ENCODE assay signal across 26 cellular contexts in the genomic region with DNA sequence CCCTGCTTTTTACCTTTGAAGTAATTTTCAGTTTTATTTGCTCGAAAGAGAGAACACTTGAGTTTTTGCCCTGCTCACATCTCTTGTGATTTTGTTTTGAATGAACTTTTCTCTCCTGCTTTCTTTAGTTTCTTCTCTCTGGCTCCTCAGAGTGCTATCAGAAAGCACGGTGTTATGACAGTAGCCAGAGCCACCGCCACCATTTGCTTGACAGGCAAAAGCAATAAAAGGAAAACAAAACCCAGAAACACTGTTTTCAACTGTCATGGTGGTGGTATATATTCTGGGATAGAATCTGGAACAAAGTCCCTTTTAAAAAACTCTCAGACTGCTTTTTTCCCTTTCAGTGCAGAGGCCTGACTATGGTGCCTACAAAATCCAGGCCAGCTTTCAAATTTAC. TPM values are rescaled to one million over a fixed set of nuclear protein-coding genes. Genes with fewer than 3 reads are reported as not detected.
"Had no signal": no experiment of that assay in that cellular context is flagged by ENCODE, and none has a peak within 500 bp of the region (broad histone marks: within the 10 kb centered on the region; RNA-seq: fewer than 3 reads in every experiment).

No MANE protein-coding gene starts in this region.

- H3K27ac ChIP-seq: adrenal gland, VCaP had no signal

- H3K4me1 ChIP-seq: adrenal gland had no signal

- H3K4me3 ChIP-seq: adrenal gland, K562 had no signal

- ATAC-seq: activated CD4-positive, alpha-beta T cell treated with anti-CD3 and anti-CD28 coated beads for 36 hours; activated CD8-positive, alpha-beta T cell treated with anti-CD3 and anti-CD28 coated beads, Interleukin-2, amount 10 ng/mL, durations not matched to agents 7 days and 5 days; K562; Right ventricle myocardium inferior had no signal

- H3K9me3 ChIP-seq: adrenal gland, SK-N-SH had no signal

- H3K36me3 ChIP-seq: adrenal gland had no signal

- H3K9ac ChIP-seq: SK-N-SH had no signal

- H3K27me3 ChIP-seq: adrenal gland had no signal

- H3K4me2 ChIP-seq: SK-N-SH had no signal

- DNase-seq: activated CD4-positive, alpha-beta T cell treated with anti-CD3 and anti-CD28 coated beads for 36 hours; activated CD8-positive, alpha-beta memory T cell treated with anti-CD3 and anti-CD28 coated beads, Interleukin-2, amount 50 U/mL, for 48 hours; activated CD8-positive, alpha-beta T cell treated with anti-CD3 and anti-CD28 coated beads, Interleukin-2, amount 10 ng/mL, durations not matched to agents 7 days and 5 days; activated naive CD4-positive, alpha-beta T cell treated with anti-CD3 and anti-CD28 coated beads, Interleukin-2, amount 50 U/mL, for 16 hours; activated naive CD8-positive, alpha-beta T cell treated with anti-CD3 and anti-CD28 coated beads, Interleukin-2, amount 10 ng/mL, durations not matched to agents 7 days and 5 days; activated T-cell treated with anti-CD3 and anti-CD28 coated beads, Interleukin-2, amount 50 U/mL, for 1 hour; adrenal gland; anterior cingulate cortex; central memory CD4-positive, alpha-beta T cell; Karpas-422; NCI-H1048; NCI-H146; NCI-H1930; NCI-H2171; NCI-H2227 treated with DMSO at 0.1 percent for 48 hours; NCI-H446 treated with DMSO at 0.1 percent for 48 hours; NCI-H526; NCI-H82; RPMI8226; SK-N-SH; T-helper 1 cell had no signal

RNA-seq across cellular contexts. Expression of a gene that starts 37.4 kb away (rescaled TPM):
- total RNA-seq: activated CD4-positive, alpha-beta T cell treated with anti-CD3 and anti-CD28 coated beads for 36 hours; activated CD8-positive, alpha-beta T cell treated with anti-CD3 and anti-CD28 coated beads, Interleukin-2, amount 10 ng/mL, durations not matched to agents 7 days and 5 days; activated naive CD8-positive, alpha-beta T cell treated with anti-CD3 and anti-CD28 coated beads, Interleukin-2, amount 10 ng/mL, durations not matched to agents 7 days and 5 days; adrenal gland; OCI-LY7; Right ventricle myocardium inferior; T-helper 2 cell treated with Interferon-gamma antibody and Interleukin-4, amounts not matched to agents 100 ng/mL and 5 ng/mL, for 36 hours had no signal
- polyA plus RNA-seq: adrenal gland had no signal

RNA-seq across cellular contexts. Expression of a gene that starts 41.2 kb away (rescaled TPM):
- total RNA-seq: OCI-LY7 had no signal
